In the genomic region with DNA sequence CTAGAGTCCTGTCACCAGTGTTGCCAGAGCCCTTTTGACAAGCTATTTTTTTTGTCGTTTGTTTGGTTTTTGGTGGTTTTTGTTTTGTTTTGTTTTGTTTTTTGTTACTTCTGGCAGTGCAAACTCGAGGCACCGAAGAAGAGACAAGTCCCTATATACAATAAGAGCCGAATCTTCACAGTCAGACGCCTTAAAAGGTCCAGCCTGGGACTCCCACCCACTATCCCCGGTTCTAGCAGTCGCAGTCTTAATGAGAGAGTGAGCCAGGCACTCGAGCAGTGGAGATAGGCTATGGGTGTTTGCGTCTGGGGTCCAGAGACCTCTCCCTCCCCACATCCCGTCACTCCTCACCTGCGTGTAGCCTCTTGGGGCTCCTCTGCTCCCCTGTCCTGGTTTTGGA, we compare ENCODE assay signal across 12 cellular contexts. TPM values are rescaled to one million over a fixed set of nuclear protein-coding genes. Genes with fewer than 3 reads are reported as not detected.
A peak's percentile ranks its signal among the peaks of the same experiment; 100 is the strongest.
DNase-seq lines count a peak whose midpoint lies in the region; ATAC-seq and TF ChIP-seq lines count a peak whose summit lies in the region.
"Had no signal": no experiment of that assay in that cellular context is flagged by ENCODE, and none has a peak within 500 bp of the region (broad histone marks: within the 10 kb centered on the region; RNA-seq: fewer than 3 reads in every experiment).

No MANE protein-coding gene starts in this region.

- no peak for ATAC-seq in activated T-helper 17 cell treated with anti-CD3 and anti-CD28 coated beads, Interleukin-2, amount 50 U/mL, for 72 hours (replicated peaks)
- ATAC-seq in HG02798 (IDR thresholded peaks at IDR 0.05; ENCODE audit: poor library complexity, unreplicated experiment) (no peak), HG02623 (IDR thresholded peaks at IDR 0.05; ENCODE audit: unreplicated experiment) (no peak)

- DNase-seq in A673 (ENCODE audit: low spot score) (no peak), H7 (no peak), D341Med (ENCODE audit: low spot score) (no peak), DMS79 (lab: John Stamatoyannopoulos, UW) (no peak)
- DNase-seq: activated gamma-delta T cell treated with Interleukin-2 at 50 U/mL for 16 hours, transverse colon had no signal

- BruUV-seq in A673 (replicated peaks; lab: Mats Ljungman, UMichigan) = no TSS peak

- H3K27me3 Mint-ChIP-seq in activated T-helper 17 cell treated with anti-CD3 and anti-CD28 coated beads, Interleukin-2, amount 50 U/mL, for 72 hours = peaks cover 49% of the 10 kb centered on the region

- H3K9ac ChIP-seq in iPS-18a (ENCODE audit: low read length) = no peak overlapping the region

- H3K9me3 Mint-ChIP-seq in activated T-helper 17 cell treated with anti-CD3 and anti-CD28 coated beads, Interleukin-2, amount 50 U/mL, for 72 hours = no peaks in the 10 kb centered on the region

- H3K4me1 Mint-ChIP-seq in activated T-helper 17 cell treated with anti-CD3 and anti-CD28 coated beads, Interleukin-2, amount 50 U/mL, for 72 hours = peaks cover 15% of the 10 kb centered on the region

- intact Hi-C loops in A673 (cut with micrococcal nuclease; ENCODE audit: unreplicated experiment) = loop anchor here (2.0 kb wide), 2 partner anchors 39 to 311 kb away; a partner anchor contains a TSS

- no peaks in the 10 kb centered on the region for H3K36me3 ChIP-seq in A673 (ENCODE audit: insufficient read depth, low read length, poor library complexity, severe bottlenecking)
- H3K36me3 ChIP-seq in H7 (replicated peaks; ENCODE audit: control insufficient read depth, insufficient read depth, low read length) = no peaks in the 10 kb centered on the region
- no peaks in the 10 kb centered on the region for H3K36me3 ChIP-seq in iPS-18a (ENCODE audit: control insufficient read depth, low read depth, low read length)
- H3K36me3 ChIP-seq: transverse colon had no signal

- POLR2A ChIA-PET in A673 (lab: Charles Lee; ENCODE audit: low non-redundant PET) = no interaction called here

- peak overlapping the region; percentile 72 for H3K27ac Mint-ChIP-seq in activated T-helper 17 cell treated with anti-CD3 and anti-CD28 coated beads, Interleukin-2, amount 50 U/mL, for 72 hours

- peaks cover 35% of the 10 kb centered on the region for H3K36me3 Mint-ChIP-seq in activated T-helper 17 cell treated with anti-CD3 and anti-CD28 coated beads, Interleukin-2, amount 50 U/mL, for 72 hours (ENCODE audit: low read depth)

- CTCF ChIA-PET in A673 (lab: Charles Lee) = no interaction called here

- H3K4me3 Mint-ChIP-seq in activated T-helper 17 cell treated with anti-CD3 and anti-CD28 coated beads, Interleukin-2, amount 50 U/mL, for 72 hours = peak overlapping the region; percentile 80

- TF ChIP-seq CTCF in A673 (conservative IDR thresholded peaks at IDR 0.05; ENCODE audit: low read depth, low read length) = no peak

- H3K4me3 ChIP-seq in A673 (ENCODE audit: low read depth, low read length, poor library complexity, severe bottlenecking) = peak overlapping the region; percentile 75
- peak overlapping the region; percentile 85 for H3K4me3 ChIP-seq in H7 (ENCODE audit: insufficient read depth, low read depth, low read length)
- H3K4me3 ChIP-seq in iPS-18a (ENCODE audit: low read length) = peak overlapping the region; percentile 82

- H3K4me1 ChIP-seq in A673 (ENCODE audit: insufficient read depth, low read length, poor library complexity, severe bottlenecking) = peaks cover 16% of the 10 kb centered on the region
- H3K4me1 ChIP-seq in iPS-18a (ENCODE audit: control insufficient read depth, low read depth, low read length) = peaks cover 16% of the 10 kb centered on the region

- H3K27me3 ChIP-seq in A673 (replicated peaks; ENCODE audit: insufficient read depth, low read depth, low read length, poor library complexity) = no peaks in the 10 kb centered on the region
- H3K27me3 ChIP-seq in H7 (ENCODE audit: control insufficient read depth, insufficient read depth, low read length) = peaks cover 19% of the 10 kb centered on the region
- H3K27me3 ChIP-seq in iPS-18a (ENCODE audit: control insufficient read depth, insufficient read depth, low read length) = peaks cover 53% of the 10 kb centered on the region

- H3K9me3 ChIP-seq in A673 (ENCODE audit: low read depth, low read length, poor library complexity, severe bottlenecking) = no peaks in the 10 kb centered on the region
- no peaks in the 10 kb centered on the region for H3K9me3 ChIP-seq in iPS-18a (ENCODE audit: control insufficient read depth, low read depth, low read length)
- H3K9me3 ChIP-seq: transverse colon had no signal

- H3K27ac ChIP-seq in A673 (ENCODE audit: low read depth, low read length, poor library complexity, severe bottlenecking) (no peak overlapping the region), iPS-18a (ENCODE audit: low read length) (no peak overlapping the region)
- H3K27ac ChIP-seq: transverse colon had no signal

RNA-seq across cellular contexts. Expression of a gene that starts 1.9 kb away (rescaled TPM):
- total RNA-seq in A673 (2021) = not detected in 2 replicates
- total RNA-seq in H7 (2014; rRNA removed; shearing (Covaris generic)) = not detected in 2 replicates
- total RNA-seq in activated T-helper 17 cell treated with anti-CD3 and anti-CD28 coated beads, Interleukin-2, amount 50 U/mL, for 72 hours = under 1 TPM in 1 of 2 donors, not detected in 1; 0.37 TPM
- total RNA-seq: HT-29; T-helper 1 cell treated with Interleukin-12 subunit alpha and Interleukin-12 subunit beta and Interleukin-4 antibody, amounts not matched to agents 30 ng/mL and 1 ng/mL, for 36 hours; transverse colon had no signal

RNA-seq across cellular contexts. Expression of a gene that starts 45.1 kb away (rescaled TPM):
- total RNA-seq in A673 (2021) = 10.8 and 13.0 TPM in 2 replicates
- 9.1 and 13.1 TPM in 2 replicates for total RNA-seq in H7 (2014; rRNA removed; shearing (Covaris generic))
- 10 to 100 TPM; 14.6 to 23.2 TPM for total RNA-seq in activated T-helper 17 cell treated with anti-CD3 and anti-CD28 coated beads, Interleukin-2, amount 50 U/mL, for 72 hours

RNA-seq across cellular contexts. Expression of a gene that starts 55.0 kb away (rescaled TPM):
- 16.0 and 16.1 TPM in 2 replicates for total RNA-seq in A673 (2021)
- total RNA-seq in H7 (2014; rRNA removed; shearing (Covaris generic)) = 5.5 and 6.3 TPM in 2 replicates
- 1 to 10 TPM; 6.4 to 8.6 TPM for total RNA-seq in activated T-helper 17 cell treated with anti-CD3 and anti-CD28 coated beads, Interleukin-2, amount 50 U/mL, for 72 hours
